Comparison of ENCODE assay signal across 8 cellular contexts in the genomic region with DNA sequence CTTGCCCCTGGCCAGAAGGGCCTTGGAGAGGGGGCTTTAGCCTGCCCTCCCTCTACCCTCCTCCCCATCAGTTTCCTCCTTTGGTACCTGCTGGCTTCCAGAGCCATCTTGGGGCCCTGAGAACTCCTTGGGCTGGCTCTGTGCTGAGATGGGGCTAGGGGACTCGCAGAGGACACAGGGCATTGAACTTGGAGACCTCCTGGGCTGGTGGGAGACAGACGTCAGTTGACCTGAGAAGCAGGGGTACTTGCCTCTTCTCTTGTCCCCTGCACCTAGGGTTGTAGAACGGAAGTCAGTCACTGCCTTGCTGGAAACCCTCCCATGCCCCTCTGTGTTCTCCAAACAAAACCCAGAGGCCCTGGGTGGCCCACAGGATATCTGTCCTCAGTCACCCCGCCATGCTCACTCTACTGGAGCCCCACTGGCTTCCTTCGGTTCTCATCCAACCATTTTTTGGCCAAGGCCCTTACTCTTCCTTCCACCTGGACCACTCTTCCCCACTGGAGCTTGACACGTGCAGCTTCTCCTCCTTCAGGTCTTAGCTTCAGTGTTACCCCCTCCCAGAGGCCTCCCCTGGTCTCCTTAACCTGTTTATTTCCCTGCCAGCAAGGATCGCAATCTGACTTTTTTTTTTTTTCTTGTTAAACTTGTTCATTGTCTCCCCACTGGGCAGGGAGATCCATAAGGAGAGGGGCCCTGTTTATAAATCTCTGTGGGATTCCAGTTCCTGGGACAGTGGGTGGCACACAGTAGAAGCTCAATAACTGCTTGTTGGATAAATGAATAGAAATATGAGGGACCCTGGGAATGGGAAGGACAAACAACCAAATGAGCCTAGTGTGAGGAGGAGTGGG. TPM values are rescaled to one million over a fixed set of nuclear protein-coding genes. Genes with fewer than 3 reads are reported as not detected.
DNase-seq lines count a peak whose midpoint lies in the region; ATAC-seq and TF ChIP-seq lines count a peak whose summit lies in the region.

No MANE protein-coding gene starts in this region.

- H3K27me3 ChIP-seq in duodenal mucosa (ENCODE audit: control insufficient read depth in 1 of 2, insufficient read depth in 2 of 2, low read length in 2 of 2), result no peaks in the 10 kb centered on the region
- no peaks in the 10 kb centered on the region for H3K27me3 ChIP-seq in neural progenitor cell

- H3K4me1 ChIP-seq in duodenal mucosa (ENCODE audit: control insufficient read depth in 1 of 2, insufficient read depth in 2 of 2, low read length in 2 of 2) (peaks cover 20 to 27% of the 10 kb centered on the region in 2 donors), neural progenitor cell (peaks cover 6% of the 10 kb centered on the region)

- H3K9me3 ChIP-seq in duodenal mucosa (ENCODE audit: control insufficient read depth in 1 of 2, low read length in 2 of 2) (no peaks in the 10 kb centered on the region), neural progenitor cell (ENCODE audit: low read depth) (no peaks in the 10 kb centered on the region)

- H3K4me2 ChIP-seq in neural progenitor cell, result peak overlapping the region; percentile 99

- H3K27ac ChIP-seq in RWPE1 (peak overlapping the region; percentile 91), duodenal mucosa (ENCODE audit: low read depth, low read length) (peak overlapping the region; percentile 90), neural progenitor cell (no peak overlapping the region)

- CTCF ChIA-PET in RWPE1 (lab: Yijun Ruan, JAX), result no interaction called here

- H3K4me1 Mint-ChIP-seq in neural progenitor cell, result peaks cover 17% of the 10 kb centered on the region

- DNase-seq in HFF-Myc (ENCODE audit: extremely low read depth, low read depth) (no peak), RWPE1 (ENCODE audit: low spot score) (no peak), neural progenitor cell (ENCODE audit: low spot score) (peak; percentile 16), cortex of kidney (lab: John Stamatoyannopoulos, UW) (no peak), OCI-M2 (lab: John Stamatoyannopoulos, UW; ENCODE audit: unreplicated experiment) (no peak)

- ATAC-seq in GM18505 (IDR thresholded peaks at IDR 0.05; ENCODE audit: unreplicated experiment) (peak; percentile 9), GM18858 (IDR thresholded peaks at IDR 0.05; ENCODE audit: unreplicated experiment) (no peak)

- H3K27me3 Mint-ChIP-seq in neural progenitor cell (ENCODE audit: insufficient read depth, low read depth), result peaks cover 2% of the 10 kb centered on the region

- peaks cover 13% of the 10 kb centered on the region for H3K9me3 Mint-ChIP-seq in neural progenitor cell

- H4K20me1 ChIP-seq in neural progenitor cell (ENCODE audit: low read depth), result peaks cover 11% of the 10 kb centered on the region

- TF ChIP-seq POLR2A in GM18505 (IDR thresholded peaks at IDR 0.05; ENCODE audit: borderline replicate concordance, extremely low read depth, insufficient read depth, insufficient read length), result no peak

- peaks cover 11% of the 10 kb centered on the region for H3F3A ChIP-seq in neural progenitor cell (ENCODE audit: low read depth)

- TF ChIP-seq CTCF in HFF-Myc (IDR thresholded peaks at IDR 0.05; ENCODE audit: low read depth, low read length, missing control alignments) (no peak), RWPE1 (conservative IDR thresholded peaks at IDR 0.05; ENCODE audit: low read depth) (no peak), neural progenitor cell (IDR thresholded peaks at IDR 0.05) (no peak)

- H3K9ac ChIP-seq in duodenal mucosa (ENCODE audit: low read depth in 1 of 2, low read length in 2 of 2) (peak overlapping the region; percentile 97 to 98), neural progenitor cell (peak overlapping the region; percentile 79)

- peaks cover 34% of the 10 kb centered on the region for H3K79me2 ChIP-seq in neural progenitor cell (ENCODE audit: low read depth)

- H3K4me3 ChIP-seq in HFF-Myc (replicated peaks; ENCODE audit: low read depth, low read length) (peak overlapping the region; percentile 59), duodenal mucosa (ENCODE audit: low read depth in 1 of 2, low read length in 2 of 2) (peak overlapping the region; percentile 98 to 99), neural progenitor cell (peak overlapping the region; percentile 89)

- H2AFZ ChIP-seq in neural progenitor cell (replicated peaks), result no peak overlapping the region

- H3K27ac Mint-ChIP-seq in neural progenitor cell, result peak overlapping the region; percentile 34

- H3K4me3 Mint-ChIP-seq in neural progenitor cell, result peak overlapping the region; percentile 91

- H3K36me3 Mint-ChIP-seq in neural progenitor cell, result peaks cover 34% of the 10 kb centered on the region

- H3K36me3 ChIP-seq in duodenal mucosa (ENCODE audit: control insufficient read depth in 1 of 2, insufficient read depth in 2 of 2, low read length in 2 of 2) (peaks cover 0 to 31% of the 10 kb centered on the region in 2 donors), neural progenitor cell (peaks cover 21% of the 10 kb centered on the region)

- POLR2A ChIA-PET in RWPE1 (lab: Yijun Ruan, JAX; ENCODE audit: low non-redundant PET), result no interaction called here

RNA-seq across cellular contexts. Expression of a gene that starts 1.0 kb away (rescaled TPM):
- total RNA-seq in neural progenitor cell (ENCODE audit: low replicate concordance), result 24.3 and 60.7 TPM in 2 replicates

RNA-seq across cellular contexts. Expression of a gene that starts 28.5 kb away (rescaled TPM):
- 0.43 and 3.7 TPM in 2 replicates for total RNA-seq in neural progenitor cell (ENCODE audit: low replicate concordance)

RNA-seq across cellular contexts. Expression of a gene that starts 53.3 kb away (rescaled TPM):
- 23.2 and 24.4 TPM in 2 replicates for total RNA-seq in neural progenitor cell (ENCODE audit: low replicate concordance)
